In genomic region chr16:21519361-21520133, GRCh38 we compare ENCODE assay signal across 8 cellular contexts.
DNase-seq lines count a peak whose midpoint lies in the region; ATAC-seq, FAIRE-seq and TF ChIP-seq lines count a peak whose summit lies in the region.
"Not testable (repeated sequence)": the region's sequence is repeated elsewhere in the genome, so short reads cannot be mapped to it uniquely, and the experiment has no call there.

No MANE protein-coding gene starts in this region.

- ATAC-seq in HG02981 (IDR thresholded peaks at IDR 0.05; ENCODE audit: unreplicated experiment), result peak; percentile 22

- DNase-seq in GM18507 (ENCODE audit: extremely low spot score, insufficient read length, low read depth); RWPE1 (ENCODE audit: low spot score); endothelial cell of umbilical vein (ENCODE audit: low read depth, low spot score); vagina (ENCODE audit: extremely low spot score in 2 of 2): not testable (repeated sequence)
- DNase-seq in activated naive CD4-positive, alpha-beta T cell treated with Interleukin-2 at 50 U/mL for 16 hours, result peak; percentile 53

- H3K9me3 ChIP-seq in endothelial cell of umbilical vein (replicated peaks; ENCODE audit: control insufficient read depth, insufficient read depth, low read length); liver (ENCODE audit: control insufficient read depth in 4 of 4, low read length in 3 of 4); vagina: not testable (repeated sequence)

- H3K79me2 ChIP-seq in endothelial cell of umbilical vein (ENCODE audit: control insufficient read depth, insufficient read depth, low read length), result peaks cover 40% of the 10 kb centered on the region

- not testable (repeated sequence) for TF ChIP-seq CTCF in RWPE1 (conservative IDR thresholded peaks at IDR 0.05; ENCODE audit: low read depth); endothelial cell of umbilical vein (IDR thresholded peaks at IDR 0.05; ENCODE audit: extremely low read depth in 1 of 2, insufficient read depth in 1 of 2, low read depth in 1 of 2, low read length in 2 of 2); liver (IDR thresholded peaks at IDR 0.05; ENCODE audit: low read depth, low read length, missing input control); vagina (IDR thresholded peaks at IDR 0.05)

- WGBS in liver, result 3% methylated on average over 50 of the region's 52 CpGs

- H3K36me3 ChIP-seq in endothelial cell of umbilical vein (ENCODE audit: control insufficient read depth in 2 of 2, extremely low read depth in 1 of 2, insufficient read depth in 2 of 2, low read length in 2 of 2); liver (ENCODE audit: control insufficient read depth in 4 of 4, insufficient read depth in 3 of 4, low read depth in 1 of 4, low read length in 3 of 4); rectal smooth muscle tissue (ENCODE audit: control insufficient read depth, insufficient read depth, low read length); vagina: not testable (repeated sequence)

- peak overlapping the region; percentile 78 for H3K4me2 ChIP-seq in endothelial cell of umbilical vein (ENCODE audit: insufficient read depth, low read length)

- POLR2A ChIA-PET in RWPE1 (lab: Yijun Ruan, JAX; ENCODE audit: low non-redundant PET); endothelial cell of umbilical vein (lab: Charles Lee): not testable (repeated sequence)

- peak overlapping the region; percentile 84 for H3K9ac ChIP-seq in endothelial cell of umbilical vein (replicated peaks; ENCODE audit: extremely low read depth, insufficient read depth, low read length)
- peak overlapping the region; percentile 37 to 74 for H3K9ac ChIP-seq in liver (ENCODE audit: low read depth in 1 of 2, low read length in 2 of 2)
- H3K9ac ChIP-seq in rectal smooth muscle tissue (ENCODE audit: low read length), result peak overlapping the region; percentile 62

- not testable (repeated sequence) for H3K9me1 ChIP-seq in endothelial cell of umbilical vein (replicated peaks; ENCODE audit: control insufficient read depth, extremely low read depth, insufficient read depth, low read length)

- H3K4me1 ChIP-seq in endothelial cell of umbilical vein (ENCODE audit: control insufficient read depth, extremely low read depth, insufficient read depth, low read length); liver (ENCODE audit: control insufficient read depth in 4 of 4, insufficient read depth in 4 of 4, low read length in 3 of 4); rectal smooth muscle tissue (ENCODE audit: control insufficient read depth, insufficient read depth, low read length): not testable (repeated sequence)
- peaks cover 26% of the 10 kb centered on the region for H3K4me1 ChIP-seq in vagina

- TF ChIP-seq POLR2A in endothelial cell of umbilical vein (IDR thresholded peaks at IDR 0.05; ENCODE audit: low read depth, low read length); vagina (IDR thresholded peaks at IDR 0.05): not testable (repeated sequence)

- peak overlapping the region; percentile 58 to 89 (median 80) for H3K4me3 ChIP-seq in endothelial cell of umbilical vein (replicated peaks in 1 of 3; ENCODE audit: insufficient read depth in 1 of 3, low read depth in 1 of 3, low read length in 3 of 3)
- H3K4me3 ChIP-seq in liver (ENCODE audit: low read depth in 1 of 3, low read length in 3 of 3), result peak overlapping the region; percentile 69 to 78 (median 69)
- peak overlapping the region; percentile 87 for H3K4me3 ChIP-seq in rectal smooth muscle tissue (ENCODE audit: low read length)
- H3K4me3 ChIP-seq in vagina, result peak overlapping the region; percentile 66 to 71

- intact Hi-C loops in endothelial cell of umbilical vein (cut with micrococcal nuclease); vagina (cut with DNase I): not testable (repeated sequence)

- H3K27me3 ChIP-seq in endothelial cell of umbilical vein (ENCODE audit: control insufficient read depth in 2 of 2, insufficient read depth in 2 of 2, low read length in 2 of 2); liver (ENCODE audit: control insufficient read depth in 4 of 4, insufficient read depth in 4 of 4, low read length in 3 of 4); rectal smooth muscle tissue (ENCODE audit: control insufficient read depth, insufficient read depth, low read length); vagina: not testable (repeated sequence)

- TSS peak; percentile 73 for BruUV-seq in endothelial cell of umbilical vein (replicated peaks; lab: Mats Ljungman, UMichigan)

- H2AFZ ChIP-seq in endothelial cell of umbilical vein (ENCODE audit: low read depth, low read length), result peak overlapping the region; percentile 36

- not testable (repeated sequence) for H4K20me1 ChIP-seq in endothelial cell of umbilical vein (replicated peaks; ENCODE audit: control insufficient read depth, extremely low read depth, insufficient read depth, low read length)

- peak; percentile 29 for FAIRE-seq in GM18507 (lab: Jason Lieb, UNC)
- FAIRE-seq in endothelial cell of umbilical vein (lab: Jason Lieb, UNC), result peak; percentile 38

- dilution Hi-C loops in endothelial cell of umbilical vein (cut with MboI; ENCODE audit: extremely low pct_ligation_motif_present, low sequenced_read_pairs), result not testable (repeated sequence)

- CTCF ChIA-PET in RWPE1 (lab: Yijun Ruan, JAX); endothelial cell of umbilical vein (lab: Charles Lee): not testable (repeated sequence)

- peak overlapping the region; percentile 93 for H3K27ac ChIP-seq in RWPE1
- H3K27ac ChIP-seq in endothelial cell of umbilical vein (ENCODE audit: insufficient read depth, low read depth, low read length), result peak overlapping the region; percentile 84
- H3K27ac ChIP-seq in liver (ENCODE audit: low read depth in 1 of 2, low read length in 2 of 2), result peak overlapping the region; percentile 28 to 52
- H3K27ac ChIP-seq in rectal smooth muscle tissue (ENCODE audit: low read depth, low read length), result peak overlapping the region; percentile 96
- H3K27ac ChIP-seq in vagina, result peak overlapping the region; percentile 84

- TF ChIP-seq RAD21 in liver (IDR thresholded peaks at IDR 0.05), result not testable (repeated sequence)

Comparison
In these comparisons a context has a peak if more than half of its experiments do, and no peak if none do; other contexts are left out.
1. H3K27ac ChIP-seq: peak in every context shown above with its lines; median percentile 96 in rectal smooth muscle tissue; 93 in RWPE1; 84 in endothelial cell of umbilical vein; 84 in vagina; 40 in liver.